13 cellular contexts compared by ENCODE assay signal in genomic region chr13:21573920-21574712, GRCh38.
"Had no signal": no experiment of that assay in that cellular context is flagged by ENCODE, and none has a peak within 500 bp of the region (broad histone marks: within the 10 kb centered on the region; RNA-seq: fewer than 3 reads in every experiment).

No MANE protein-coding gene starts in this region.

- H3K27me3 ChIP-seq: cardiac muscle cell, spleen had no signal

- H3K9me3 Mint-ChIP-seq: activated T-helper 17 cell treated with anti-CD3 and anti-CD28 coated beads, Interleukin-2, amount 50 U/mL, for 72 hours had no signal

- H3K36me3 ChIP-seq: cardiac muscle cell, left ventricle myocardium inferior, prostate gland, spleen, thoracic aorta had no signal

- ATAC-seq: activated CD4-positive, CD25-positive, alpha-beta regulatory T cell treated with anti-CD3 and anti-CD28 coated beads, Interleukin-2, amount 50 U/mL, for 24 hours; activated T-helper 17 cell treated with anti-CD3 and anti-CD28 coated beads, Interleukin-2, amount 50 U/mL, for 72 hours; right cardiac atrium had no signal

- H3K4me1 ChIP-seq: prostate gland had no signal

- DNase-seq: activated CD4-positive, alpha-beta T cell treated with anti-CD3 and anti-CD28 coated beads, Interleukin-2, amount 50 U/mL, for 4 hours; activated naive CD4-positive, alpha-beta T cell treated with Interleukin-2 at 50 U/mL for 16 hours; erythroblast; kidney; left ventricle myocardium inferior; right cardiac atrium; spleen; SW 1271 had no signal

- H3K4me3 Mint-ChIP-seq: activated T-helper 17 cell treated with anti-CD3 and anti-CD28 coated beads, Interleukin-2, amount 50 U/mL, for 72 hours had no signal

- H3K9me3 ChIP-seq: left ventricle myocardium inferior, prostate gland, spleen, thoracic aorta had no signal

- H3K4me3 ChIP-seq: cardiac muscle cell, left ventricle myocardium inferior, prostate gland, spleen, thoracic aorta had no signal

- H3K27ac ChIP-seq: cardiac muscle cell, left ventricle myocardium inferior, prostate gland, spleen, thoracic aorta had no signal

- H3K27me3 Mint-ChIP-seq: activated T-helper 17 cell treated with anti-CD3 and anti-CD28 coated beads, Interleukin-2, amount 50 U/mL, for 72 hours had no signal
